11 cellular contexts compared by ENCODE assay signal in the genomic region with DNA sequence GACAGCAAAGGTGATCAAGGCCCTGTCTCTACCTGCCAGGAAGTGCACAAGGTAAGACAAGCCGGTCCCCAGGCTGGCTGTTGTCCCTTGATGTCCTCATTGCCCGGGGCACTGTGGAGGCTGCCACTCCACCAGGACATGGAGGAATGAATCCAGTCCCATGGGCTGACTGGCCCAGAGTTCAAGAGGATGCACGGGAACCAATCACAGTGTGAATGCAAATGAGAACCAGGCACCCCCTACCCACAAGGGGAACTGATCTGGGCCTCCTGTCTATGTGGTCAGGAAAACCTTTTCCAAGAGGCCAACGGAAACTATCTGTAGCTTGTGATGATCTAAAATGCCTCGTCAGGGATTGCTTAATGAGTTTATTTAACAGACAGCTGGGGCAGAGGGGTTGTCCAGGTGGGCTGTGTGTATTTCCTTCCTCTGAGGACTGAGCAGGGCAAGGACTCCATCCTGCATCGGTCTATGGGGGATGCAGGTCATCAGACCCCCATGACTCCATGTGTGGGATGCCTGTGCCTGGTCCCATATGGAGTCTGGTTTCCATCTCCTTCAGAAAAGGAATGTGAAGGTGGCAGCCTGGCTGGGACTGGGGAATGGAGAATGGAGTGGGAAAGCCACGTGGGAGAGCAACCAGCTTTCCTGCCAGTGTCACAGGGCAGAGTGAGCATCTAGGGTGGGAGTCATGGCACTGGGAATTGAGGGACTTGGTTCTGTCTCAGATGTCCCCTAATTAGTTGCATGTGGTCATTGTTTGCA.
DNase-seq lines count a peak whose midpoint lies in the region; ATAC-seq and TF ChIP-seq lines count a peak whose summit lies in the region.
"Had no signal": no experiment of that assay in that cellular context is flagged by ENCODE, and none has a peak within 500 bp of the region (broad histone marks: within the 10 kb centered on the region; RNA-seq: fewer than 3 reads in every experiment).

No MANE protein-coding gene starts in this region.

- intact Hi-C loops in Right ventricle myocardium superior (cut with DNase I) (loop anchor here (10.0 kb wide), 1 partner anchor 479 kb away; no protein-coding TSS in a partner anchor), left cardiac atrium (cut with DNase I) (loop anchor here in 1 of 2 donors (10.0 kb wide), 1 partner anchor 479 kb away; no protein-coding TSS in a partner anchor), upper lobe of right lung (cut with DNase I) (loop anchor here (5.0 kb wide), 1 partner anchor 271 kb away; no protein-coding TSS in a partner anchor)

- DNase-seq in Right ventricle myocardium superior = peak; percentile 20
- no peak for DNase-seq in left cardiac atrium
- DNase-seq in OCI-M1 (lab: John Stamatoyannopoulos, UW) = peak; percentile 28
- peak; percentile 4 for DNase-seq in hepatocyte (ENCODE audit: low spot score)
- peak; percentile 55 for DNase-seq in upper lobe of right lung
- DNase-seq in NCI-H128 (lab: John Stamatoyannopoulos, UW; ENCODE audit: unreplicated experiment) = no peak
- DNase-seq in GM19240 (ENCODE audit: insufficient read length, low spot score) = no peak
- DNase-seq in DMS53 (lab: John Stamatoyannopoulos, UW) = no peak
- DNase-seq: NCI-H226 had no signal

- H3K9me3 ChIP-seq in hepatocyte (ENCODE audit: low read depth) (no peaks in the 10 kb centered on the region), upper lobe of right lung (no peaks in the 10 kb centered on the region)
- H3K9me3 ChIP-seq: SJSA1 had no signal

- H3K27ac ChIP-seq in hepatocyte (no peak overlapping the region), upper lobe of right lung (no peak overlapping the region)
- H3K27ac ChIP-seq: epithelial cell of prostate, SJSA1 had no signal

- H2AFZ ChIP-seq in hepatocyte = no peak overlapping the region

- H3K27me3 ChIP-seq in hepatocyte = no peaks in the 10 kb centered on the region
- H3K27me3 ChIP-seq in upper lobe of right lung = no peaks in the 10 kb centered on the region

- peaks cover 12% of the 10 kb centered on the region for H3K4me1 ChIP-seq in hepatocyte (ENCODE audit: insufficient read depth)
- H3K4me1 ChIP-seq in upper lobe of right lung = peaks cover 27% of the 10 kb centered on the region

- H3K36me3 ChIP-seq in hepatocyte (replicated peaks; ENCODE audit: insufficient read depth, low read depth) = no peaks in the 10 kb centered on the region
- H3K36me3 ChIP-seq in upper lobe of right lung = no peaks in the 10 kb centered on the region
- H3K36me3 ChIP-seq: SJSA1 had no signal

- WGBS in hepatocyte (ENCODE audit: low lambda C conversion rate, missing lambda C conversion rate) = 68% methylated on average over 7 of the region's 7 CpGs

- ATAC-seq in Right ventricle myocardium superior (ENCODE audit: poor library complexity) (no peak), left cardiac atrium (no peak), upper lobe of right lung (no peak)

- H4K20me1 ChIP-seq in hepatocyte (ENCODE audit: insufficient read depth, poor library complexity, severe bottlenecking) = no peaks in the 10 kb centered on the region

- TF ChIP-seq CTCF in hepatocyte (IDR thresholded peaks at IDR 0.05; ENCODE audit: poor library complexity) (no peak), upper lobe of right lung (IDR thresholded peaks at IDR 0.05) (no peak)

- no peaks in the 10 kb centered on the region for H3K79me2 ChIP-seq in hepatocyte

- no peak overlapping the region for H3K4me2 ChIP-seq in hepatocyte

- H3K4me3 ChIP-seq in hepatocyte (no peak overlapping the region), upper lobe of right lung (no peak overlapping the region)
- H3K4me3 ChIP-seq: SJSA1 had no signal

- no peaks in the 10 kb centered on the region for H3K9me2 ChIP-seq in hepatocyte (replicated peaks; ENCODE audit: insufficient read depth)

Comparison
In these comparisons a context has a peak if more than half of its experiments do, and no peak if none do; other contexts are left out.
1. DNase-seq: peak in Right ventricle myocardium superior (single experiment), OCI-M1 (single experiment), hepatocyte (single experiment) and upper lobe of right lung (single experiment); none in left cardiac atrium (single experiment), NCI-H128 (single experiment), GM19240 (single experiment) and DMS53 (single experiment).